8 cellular contexts compared by ENCODE assay signal in genomic region chr9:117644607-117645244, GRCh38. TPM values are rescaled to one million over a fixed set of nuclear protein-coding genes. Genes with fewer than 3 reads are reported as not detected.
A peak's percentile ranks its signal among the peaks of the same experiment; 100 is the strongest.
DNase-seq lines count a peak whose midpoint lies in the region; ATAC-seq and TF ChIP-seq lines count a peak whose summit lies in the region.

No MANE protein-coding gene starts in this region.

- peak; percentile 85 to 95 (median 90) for TF ChIP-seq CTCF in esophagus squamous epithelium (IDR thresholded peaks at IDR 0.05)

- peaks cover 4% of the 10 kb centered on the region for H3K4me1 ChIP-seq in NT2/D1 (ENCODE audit: insufficient read depth, insufficient read length)
- H3K4me1 ChIP-seq in esophagus squamous epithelium = peaks cover 0 to 14% (median 0%) of the 10 kb centered on the region in 3 donors

- peak overlapping the region in 1 of 4 donors; percentile 13 for H3K27ac ChIP-seq in esophagus squamous epithelium

- TF ChIP-seq POLR2A in esophagus squamous epithelium (IDR thresholded peaks at IDR 0.05) = no peak

- no peaks in the 10 kb centered on the region for H3K9me3 Mint-ChIP-seq in naive B cell

- H3K27me3 Mint-ChIP-seq in naive B cell = peaks cover 30 to 57% (median 42%) of the 10 kb centered on the region in 3 donors

- ATAC-seq in GM21528 (IDR thresholded peaks at IDR 0.05; ENCODE audit: low FRiP score, unreplicated experiment) = peak; percentile 91
- peak; percentile 45 to 63 for ATAC-seq in naive B cell (ENCODE audit: low read depth in 2 of 2)
- no peak for ATAC-seq in stimulated activated naive CD8-positive, alpha-beta T cell treated with anti-CD3 and anti-CD28 coated beads, Interleukin-15, Interleukin-2, amounts not matched to agents 100 U/mL and 50 U/mL, for 24 hours

- H3K36me3 Mint-ChIP-seq in naive B cell = no peaks in the 10 kb centered on the region

- DNase-seq in DMS153 (lab: John Stamatoyannopoulos, UW) (peak; percentile 73), HUDEP-2 (lab: John Stamatoyannopoulos, UW; ENCODE audit: unreplicated experiment in 76 of 76) (peak in 39 of 76 experiments; percentile 0 to 59 (median 11)), NT2/D1 (ENCODE audit: low read depth, low spot score) (peak; percentile 66), activated T-cell treated with anti-CD3 and anti-CD28 coated beads for 24 hours (ENCODE audit: low read depth) (peak; percentile 18), esophagus squamous epithelium (lab: John Stamatoyannopoulos, UW) (peak; percentile 8), naive B cell (peak; percentile 54)
- DNase-seq in stimulated activated naive CD8-positive, alpha-beta T cell treated with anti-CD3 and anti-CD28 coated beads, Interleukin-15, Interleukin-2, amounts not matched to agents 100 U/mL and 50 U/mL, for 24 hours = peak; percentile 62

- WGBS in esophagus squamous epithelium, 2 donors = 3 to 4% methylated on average over 10 of the region's 10 CpGs

- peaks cover 5 to 10% (median 8%) of the 10 kb centered on the region in 3 donors for H3K4me1 Mint-ChIP-seq in naive B cell

- H3K9ac ChIP-seq in NT2/D1 (ENCODE audit: insufficient read length, low read depth) = no peak overlapping the region

- H3K27me3 ChIP-seq in NT2/D1 (ENCODE audit: insufficient read depth, insufficient read length) = no peaks in the 10 kb centered on the region
- H3K27me3 ChIP-seq in esophagus squamous epithelium = peaks cover 0 to 35% (median 0%) of the 10 kb centered on the region in 4 donors

- H3K4me3 ChIP-seq in NT2/D1 (ENCODE audit: insufficient read length, low read depth) = no peak overlapping the region
- H3K4me3 ChIP-seq in esophagus squamous epithelium = peak overlapping the region in 2 of 4 donors; percentile 9 to 45

- H3K36me3 ChIP-seq in NT2/D1 (ENCODE audit: insufficient read depth, insufficient read length, low read length) (no peaks in the 10 kb centered on the region), esophagus squamous epithelium (no peaks in the 10 kb centered on the region)

- H3K27ac Mint-ChIP-seq in naive B cell = peak overlapping the region in 1 of 6 donors; percentile 42

- no peak overlapping the region for H3K4me3 Mint-ChIP-seq in naive B cell

- intact Hi-C loops in esophagus squamous epithelium (cut with DNase I) = no loop called here

- H3K9me3 ChIP-seq in NT2/D1 (ENCODE audit: insufficient read depth, low read length) (no peaks in the 10 kb centered on the region), esophagus squamous epithelium (no peaks in the 10 kb centered on the region)

RNA-seq across cellular contexts. Expression of gene TLR4, which starts 59.5 kb away (rescaled TPM):
- 10 to 100 TPM in 1 of 4 donors, 1 to 10 TPM in 2, under 1 TPM in 1; 0.34 to 14.9 (median 5.8) TPM for total RNA-seq in esophagus squamous epithelium
- polyA plus RNA-seq in naive B cell (ENCODE audit: low read depth in 6 of 6) = 1 to 10 TPM in 5 of 6 donors, under 1 TPM in 1; 0.68 to 3.3 (median 1.8) TPM

Comparison
In these comparisons a context has a peak if more than half of its experiments do, and no peak if none do; other contexts are left out.
1. DNase-seq: peak in every context shown above with its lines; median percentile 73 in DMS153; 66 in NT2/D1; 62 in stimulated activated naive CD8-positive, alpha-beta T cell treated with anti-CD3 and anti-CD28 coated beads, Interleukin-15, Interleukin-2, amounts not matched to agents 100 U/mL and 50 U/mL, for 24 hours; 54 in naive B cell; 18 in activated T-cell treated with anti-CD3 and anti-CD28 coated beads for 24 hours; 11 in HUDEP-2; 8 in esophagus squamous epithelium.